Comparison of ENCODE assay signal across 12 cellular contexts in the genomic region with DNA sequence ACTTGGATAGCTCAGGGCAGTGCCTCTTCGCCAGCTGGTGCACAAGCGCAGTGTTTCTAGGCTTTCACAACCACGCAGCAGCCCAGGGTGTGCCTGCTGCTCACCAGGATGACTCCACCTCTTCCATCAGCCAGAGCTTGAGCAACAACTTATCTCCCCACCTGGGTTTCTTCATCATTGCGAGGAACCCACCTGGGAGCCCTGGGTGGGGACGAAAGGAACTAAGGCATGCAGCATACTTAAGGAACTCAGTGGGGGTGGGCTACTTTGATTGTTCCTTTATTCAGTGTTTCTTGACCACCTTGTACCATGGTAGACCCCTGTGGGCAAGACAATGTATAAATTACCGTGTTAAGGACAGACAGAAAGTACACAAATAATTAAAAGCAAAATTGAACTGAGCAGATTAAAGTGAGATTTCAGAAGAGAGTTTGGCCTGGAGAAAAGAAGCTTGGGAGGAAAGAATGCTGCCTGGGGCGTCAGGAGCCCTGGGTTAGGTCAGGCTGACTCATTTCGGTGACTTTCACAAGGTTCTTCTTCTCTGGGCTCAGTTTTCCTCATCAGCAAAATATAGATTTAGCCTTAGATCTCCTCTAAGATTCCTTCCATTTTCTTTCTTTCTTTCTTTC. TPM values are rescaled to one million over a fixed set of nuclear protein-coding genes. Genes with fewer than 3 reads are reported as not detected.
A peak's percentile ranks its signal among the peaks of the same experiment; 100 is the strongest.
DNase-seq lines count a peak whose midpoint lies in the region; ATAC-seq and TF ChIP-seq lines count a peak whose summit lies in the region.
"Had no signal": no experiment of that assay in that cellular context is flagged by ENCODE, and none has a peak within 500 bp of the region (broad histone marks: within the 10 kb centered on the region; RNA-seq: fewer than 3 reads in every experiment).

No MANE protein-coding gene starts in this region.

- no peak overlapping the region for H3T11ph ChIP-seq in H9 (ENCODE audit: low read length)

- H3K4me1 Mint-ChIP-seq in H9 = peaks cover 38 to 44% of the 10 kb centered on the region in 2 experiments
- H3K4me1 Mint-ChIP-seq: stimulated activated naive CD8-positive, alpha-beta T cell treated with anti-CD3 and anti-CD28 coated beads, Interleukin-15, amount 100 ng/mL, for 72 hours had no signal

- no peak for TF ChIP-seq EP300 in suprapubic skin (IDR thresholded peaks at IDR 0.05)

- peak overlapping the region in 1 of 2 experiments; percentile 25; a peak in 1 of 5 replicates for H3K4me3 Mint-ChIP-seq in H9
- H3K4me3 Mint-ChIP-seq: activated CD4-positive, alpha-beta memory T cell treated with anti-CD3 and anti-CD28 coated beads for 36 hours; stimulated activated naive CD8-positive, alpha-beta T cell treated with anti-CD3 and anti-CD28 coated beads, Interleukin-15, amount 100 ng/mL, for 72 hours had no signal

- no peak overlapping the region for H4K91ac ChIP-seq in H9 (ENCODE audit: insufficient read length, low read depth, low read length)

- ATAC-seq in SK-N-SH treated with all-trans-retinoic acid at 6 μM for 48 hours = peak; percentile 23; the same call in 2 of the 3 replicates
- ATAC-seq: stimulated activated naive CD8-positive, alpha-beta T cell treated with anti-CD3 and anti-CD28 coated beads, Interleukin-15, amount 100 ng/mL, for 72 hours had no signal

- H3K4me2 ChIP-seq in H9 (ENCODE audit: insufficient read depth, insufficient read length, low read length) = no peak overlapping the region
- H3K4me2 ChIP-seq in fibroblast of lung (ENCODE audit: extremely low read depth, insufficient read depth, low read length) = no peak overlapping the region
- H3K4me2 ChIP-seq in smooth muscle cell = peak overlapping the region; percentile 52

- H3K4me3 ChIP-seq in fibroblast of lung (replicated peaks in 1 of 4; ENCODE audit: control extremely low read depth in 1 of 4, insufficient read depth in 1 of 4, low read depth in 3 of 4, low read length in 4 of 4) = no peak overlapping the region
- no peak overlapping the region for H3K4me3 ChIP-seq in smooth muscle cell
- H3K4me3 ChIP-seq in suprapubic skin = no peak overlapping the region

- H3K23ac ChIP-seq in H9 (ENCODE audit: insufficient read length, low read depth, low read length) = no peak overlapping the region

- H3K18ac ChIP-seq in H9 (ENCODE audit: insufficient read length, low read depth, low read length) = no peak overlapping the region

- peaks cover 28% of the 10 kb centered on the region for H3K27me3 Mint-ChIP-seq in H9 (ENCODE audit: low read depth)

- peak overlapping the region; percentile 24 to 90 (median 35); a peak in 6 of 7 replicates for H3K27ac Mint-ChIP-seq in H9
- H3K27ac Mint-ChIP-seq: activated CD4-positive, alpha-beta memory T cell treated with anti-CD3 and anti-CD28 coated beads for 36 hours; stimulated activated naive CD8-positive, alpha-beta T cell treated with anti-CD3 and anti-CD28 coated beads, Interleukin-15, amount 100 ng/mL, for 72 hours had no signal

- no peak overlapping the region for H3K27ac ChIP-seq in H9 (ENCODE audit: insufficient read length, low read depth, low read length)
- H3K27ac ChIP-seq in fibroblast of lung (ENCODE audit: insufficient read depth, low read length) = no peak overlapping the region
- H3K27ac ChIP-seq in smooth muscle cell (ENCODE audit: low read depth) = peak overlapping the region; percentile 88
- H3K27ac ChIP-seq in suprapubic skin = no peak overlapping the region

- no peak overlapping the region for H3K9ac ChIP-seq in H9 (ENCODE audit: extremely low read depth, insufficient read length, low read length)
- H3K9ac ChIP-seq in fibroblast of lung (ENCODE audit: insufficient read depth, low read length) = no peak overlapping the region
- H3K9ac ChIP-seq in smooth muscle cell (ENCODE audit: low read depth) = peak overlapping the region; percentile 28

- H2BK5ac ChIP-seq in H9 (ENCODE audit: insufficient read length, low read length) = no peak overlapping the region

- H2AFZ ChIP-seq in H9 (ENCODE audit: low read length) (no peak overlapping the region), fibroblast of lung (ENCODE audit: low read length) (no peak overlapping the region), smooth muscle cell (ENCODE audit: low read depth) (no peak overlapping the region)

- H3K36me3 Mint-ChIP-seq in H9 (ENCODE audit: insufficient read depth in 1 of 3, low read depth in 3 of 3) = no peaks in the 10 kb centered on the region
- H3K36me3 Mint-ChIP-seq: activated CD4-positive, alpha-beta memory T cell treated with anti-CD3 and anti-CD28 coated beads for 36 hours had no signal

- no peak overlapping the region for H2BK12ac ChIP-seq in H9 (ENCODE audit: insufficient read length, low read depth, low read length)

- H3K79me1 ChIP-seq in H9 (ENCODE audit: insufficient read depth, low read depth, low read length, poor library complexity, severe bottlenecking) = no peaks in the 10 kb centered on the region

- no peak overlapping the region for H2BK20ac ChIP-seq in H9 (ENCODE audit: low read depth, low read length, poor library complexity, severe bottlenecking)

- no peak overlapping the region for H4K5ac ChIP-seq in H9 (ENCODE audit: insufficient read length, low read depth, low read length)

- no peaks in the 10 kb centered on the region for H3K79me2 ChIP-seq in H9 (ENCODE audit: insufficient read depth, low read length)
- H3K79me2 ChIP-seq in fibroblast of lung (ENCODE audit: control insufficient read depth, insufficient read depth, low read length) = no peaks in the 10 kb centered on the region
- H3K79me2 ChIP-seq in smooth muscle cell (ENCODE audit: low read depth) = no peaks in the 10 kb centered on the region

- H3K27me3 ChIP-seq in H9 (ENCODE audit: insufficient read depth, low read length) = no peaks in the 10 kb centered on the region
- peaks cover 3% of the 10 kb centered on the region for H3K27me3 ChIP-seq in fibroblast of lung (ENCODE audit: control insufficient read depth, insufficient read depth, low read length)
- H3K27me3 ChIP-seq in smooth muscle cell (ENCODE audit: low read depth) = no peaks in the 10 kb centered on the region
- H3K27me3 ChIP-seq in suprapubic skin = peaks cover 10% of the 10 kb centered on the region

- H3K9me3 ChIP-seq in H9 (ENCODE audit: control insufficient read depth, low read depth, low read length) (no peaks in the 10 kb centered on the region), fibroblast of lung (ENCODE audit: control insufficient read depth, insufficient read depth, low read depth, low read length) (no peaks in the 10 kb centered on the region), smooth muscle cell (replicated peaks; ENCODE audit: low read depth) (no peaks in the 10 kb centered on the region), suprapubic skin (no peaks in the 10 kb centered on the region)

- no CpG with 5 or more reads among the region's 8 CpGs for WGBS in H9 (ENCODE audit: extremely low coverage, insufficient read length, low lambda C conversion rate)
- 20% methylated on average over 8 of the region's 8 CpGs for WGBS in smooth muscle cell (ENCODE audit: low lambda C conversion rate)
- 57% methylated on average over 6 of the region's 8 CpGs for WGBS in suprapubic skin

- peak; percentile 79 for DNase-seq in H9
- peak; percentile 44 to 63 for DNase-seq in fibroblast of lung (ENCODE audit: low read depth in 2 of 2)
- DNase-seq in smooth muscle cell (lab: John Stamatoyannopoulos, UW; ENCODE audit: unreplicated experiment) = no peak
- no peak for DNase-seq in NK-92 (lab: John Stamatoyannopoulos, UW; ENCODE audit: unreplicated experiment)
- no peak for DNase-seq in suprapubic skin (ENCODE audit: low spot score in 2 of 2)
- DNase-seq in NCI-H1694 (lab: John Stamatoyannopoulos, UW) = no peak
- no peak for DNase-seq in effector CD4-positive, alpha-beta T cell
- DNase-seq: activated CD4-positive, alpha-beta memory T cell treated with anti-CD3 and anti-CD28 coated beads for 36 hours; aorta; stimulated activated CD4-positive, alpha-beta T cell treated with anti-CD3 and anti-CD28 coated beads, Interleukin-15, amount 100 ng/mL, for 24 hours; stimulated activated naive CD8-positive, alpha-beta T cell treated with anti-CD3 and anti-CD28 coated beads, Interleukin-15, amount 100 ng/mL, for 72 hours had no signal

- TF ChIP-seq CTCF in H9 (conservative IDR thresholded peaks at IDR 0.05) (no peak), fibroblast of lung (conservative IDR thresholded peaks at IDR 0.05 in 1 of 2, IDR thresholded peaks at IDR 0.05 in 1 of 2; ENCODE audit: low read depth in 1 of 2, low read length in 2 of 2) (no peak), smooth muscle cell (IDR thresholded peaks at IDR 0.05; ENCODE audit: borderline replicate concordance, insufficient read depth, poor library complexity, severe bottlenecking) (no peak), suprapubic skin (IDR thresholded peaks at IDR 0.05) (no peak)

- no peak overlapping the region for H2AK5ac ChIP-seq in H9 (ENCODE audit: insufficient read length, low read length)

- H2BK15ac ChIP-seq in H9 (ENCODE audit: low read depth, low read length) = no peak overlapping the region

- TF ChIP-seq POLR2A in suprapubic skin (IDR thresholded peaks at IDR 0.05) = no peak

- no peak overlapping the region for H2BK120ac ChIP-seq in H9 (ENCODE audit: low read depth, low read length, poor library complexity, severe bottlenecking)

- H3F3A ChIP-seq in smooth muscle cell (ENCODE audit: low read depth) = peaks cover 30% of the 10 kb centered on the region

- H3K4me1 ChIP-seq in H9 (ENCODE audit: insufficient read depth, low read length) = peaks cover 4% of the 10 kb centered on the region; the same call in 1 of the 2 replicates
- peaks cover 11% of the 10 kb centered on the region for H3K4me1 ChIP-seq in fibroblast of lung (ENCODE audit: control insufficient read depth, extremely low read depth, insufficient read depth, low read length)
- H3K4me1 ChIP-seq in smooth muscle cell (ENCODE audit: low read depth) = peaks cover 38% of the 10 kb centered on the region
- no peaks in the 10 kb centered on the region for H3K4me1 ChIP-seq in suprapubic skin

- no peak overlapping the region for H4K8ac ChIP-seq in H9 (replicated peaks; ENCODE audit: insufficient read length, low read depth, low read length)

- H3K36me3 ChIP-seq in fibroblast of lung (ENCODE audit: control insufficient read depth, insufficient read depth, low read length) (no peaks in the 10 kb centered on the region), smooth muscle cell (ENCODE audit: low read depth) (no peaks in the 10 kb centered on the region), suprapubic skin (no peaks in the 10 kb centered on the region)

- H3K9me3 Mint-ChIP-seq in H9 = no peaks in the 10 kb centered on the region; a peak in 2 of 5 replicates
- H3K9me3 Mint-ChIP-seq: activated CD4-positive, alpha-beta memory T cell treated with anti-CD3 and anti-CD28 coated beads for 36 hours; stimulated activated naive CD8-positive, alpha-beta T cell treated with anti-CD3 and anti-CD28 coated beads, Interleukin-15, amount 100 ng/mL, for 72 hours had no signal

- no peaks in the 10 kb centered on the region for H3K23me2 ChIP-seq in H9 (ENCODE audit: insufficient read length, low read depth, low read length, poor library complexity, severe bottlenecking)

- H3K14ac ChIP-seq in H9 (ENCODE audit: insufficient read depth, low read length) = no peak overlapping the region

- no peak overlapping the region for H3K4ac ChIP-seq in H9 (ENCODE audit: low read depth, low read length)

- H3K56ac ChIP-seq in H9 (ENCODE audit: insufficient read length, low read depth, low read length) = no peak overlapping the region

- no peaks in the 10 kb centered on the region for H4K20me1 ChIP-seq in H9 (ENCODE audit: control insufficient read depth, insufficient read depth, insufficient read length)
- no peaks in the 10 kb centered on the region for H4K20me1 ChIP-seq in fibroblast of lung (ENCODE audit: control insufficient read depth, extremely low read depth, insufficient read depth, low read length)
- no peaks in the 10 kb centered on the region for H4K20me1 ChIP-seq in smooth muscle cell (ENCODE audit: low read depth)

RNA-seq across cellular contexts. Expression of a gene that starts 22.9 kb away (rescaled TPM):
- total RNA-seq in H9 (2021) (245 and 263 TPM in 2 replicates), fibroblast of lung (1.2 and 3.1 TPM in 2 replicates), smooth muscle cell (477 and 663 TPM in 2 replicates), suprapubic skin (100 to 1,000 TPM in 1 of 4 donors, 10 to 100 TPM in 3; 53.3 to 118 (median 71.0) TPM)
- polyA plus RNA-seq in fibroblast of lung (11.8 and 88.0 TPM in 2 replicates), smooth muscle cell (894 and 2,163 TPM in 2 replicates)
- 15.5 and 101 TPM in 2 replicates for polyA plus RNA-seq in fibroblast of lung (2012)
- polyA minus RNA-seq in fibroblast of lung (ENCODE audit: low replicate concordance) = 32.5 and 171 TPM in 2 replicates

RNA-seq across cellular contexts. Expression of a gene that starts 34.4 kb away (rescaled TPM):
- 713 and 723 TPM in 2 replicates for total RNA-seq in H9 (2021)
- total RNA-seq in fibroblast of lung = 1,180 and 1,819 TPM in 2 replicates
- polyA plus RNA-seq in fibroblast of lung = 380 and 466 TPM in 2 replicates
- 255 and 359 TPM in 2 replicates for polyA plus RNA-seq in fibroblast of lung (2012)
- 698 and 797 TPM in 2 replicates for polyA minus RNA-seq in fibroblast of lung (ENCODE audit: low replicate concordance)
- total RNA-seq in smooth muscle cell = 241 and 299 TPM in 2 replicates
- polyA plus RNA-seq in smooth muscle cell = 39.9 and 47.7 TPM in 2 replicates
- 100 to 1,000 TPM; 404 to 559 (median 485) TPM for total RNA-seq in suprapubic skin

Comparison
In these comparisons a context has a peak if more than half of its experiments do, and no peak if none do; other contexts are left out.
1. DNase-seq: peak in H9 (single experiment) and fibroblast of lung (2 of 2); none in smooth muscle cell (single experiment), NK-92 (single experiment), suprapubic skin (0 of 2), NCI-H1694 (single experiment) and effector CD4-positive, alpha-beta T cell (single experiment).
2. RNA of a gene that starts 22.9 kb away (total RNA-seq): 477 to 663 TPM in smooth muscle cell, 245 to 263 TPM in H9 and 53.3 to 118 TPM in suprapubic skin; 1.2 to 3.1 TPM in fibroblast of lung; every median in the first group is over 10 times any median in the second.